In the genomic region with DNA sequence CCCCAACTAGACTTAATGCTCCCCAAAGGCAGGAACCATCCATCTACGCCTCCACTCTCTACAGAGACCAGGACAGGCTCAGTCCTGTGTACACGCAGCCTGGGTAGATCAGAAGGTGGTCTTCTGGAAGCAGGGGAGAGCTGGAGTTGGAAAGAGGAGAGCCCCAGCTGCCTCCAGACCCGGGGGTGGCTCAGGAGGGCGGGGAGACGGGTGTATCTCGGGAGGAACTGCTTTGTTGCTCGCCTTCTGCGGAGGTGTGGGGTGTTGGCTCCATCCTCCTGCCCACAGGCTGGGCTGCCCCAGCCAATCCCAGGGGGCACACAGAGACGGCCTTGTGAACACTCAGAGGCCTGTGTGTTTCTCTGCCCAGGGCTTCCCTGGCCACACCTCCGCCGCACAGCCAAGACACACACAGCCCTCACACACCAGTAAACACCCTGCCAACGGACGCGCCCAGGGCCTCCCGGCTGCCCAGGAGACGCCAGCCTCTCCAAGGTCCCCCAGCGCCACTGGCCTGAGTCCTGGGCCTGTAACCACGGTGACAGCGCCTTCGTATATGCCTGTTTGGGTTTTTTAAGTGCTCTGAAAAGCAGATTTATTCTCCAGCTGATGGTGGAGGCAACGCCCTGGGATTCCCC, we compare ENCODE assay signal across 14 cellular contexts.
DNase-seq lines count a peak whose midpoint lies in the region; ATAC-seq and TF ChIP-seq lines count a peak whose summit lies in the region.
"Had no signal": no experiment of that assay in that cellular context is flagged by ENCODE, and none has a peak within 500 bp of the region (broad histone marks: within the 10 kb centered on the region; RNA-seq: fewer than 3 reads in every experiment).

No MANE protein-coding gene starts in this region.

- POLR2A ChIA-PET in SK-N-SH (lab: Yijun Ruan, JAX) = no interaction called here

- 52% methylated on average over 19 of the region's 21 CpGs for WGBS in SK-N-SH (ENCODE audit: low lambda C conversion rate)
- 12% methylated on average over 21 of the region's 21 CpGs for WGBS in aorta, 2 donors

- no peak overlapping the region for H3K9ac ChIP-seq in SK-N-SH

- no peak for TF ChIP-seq EP300 in SK-N-SH (IDR thresholded peaks at IDR 0.05; ENCODE audit: borderline replicate concordance in 1 of 2, low read depth in 1 of 2, low read length in 1 of 2)

- intact Hi-C loops in aorta (cut with DNase I) = no loop called here

- H3K4me3 ChIP-seq in SK-N-SH (ENCODE audit: low read depth in 2 of 2, low read length in 1 of 2) (no peak overlapping the region), aorta (ENCODE audit: low read length in 2 of 2) (no peak overlapping the region)
- H3K4me3 ChIP-seq: skin epidermis had no signal

- DNase-seq in SK-N-SH (peak; percentile 67), anterior cingulate cortex (lab: John Stamatoyannopoulos, UW) (peak in 42 of 58 donors; percentile 3 to 70 (median 34)), mucosa of gallbladder (ENCODE audit: low spot score) (peak; percentile 20), aorta (peak; percentile 69 to 81), HPDE6-E6E7 (ENCODE audit: extremely low spot score) (no peak)
- DNase-seq in stimulated activated CD4-positive, alpha-beta T cell treated with anti-CD3 and anti-CD28 coated beads, Interleukin-1b, Interleukin-23, amount 100 ng/mL, for 48 hours = no peak
- DNase-seq: amniotic stem cell, islet precursor cell, NCI-H1105, WERI-Rb-1 had no signal

- no peak overlapping the region for H2AFZ ChIP-seq in SK-N-SH (ENCODE audit: low read depth)

- TF ChIP-seq RAD21 in SK-N-SH (IDR thresholded peaks at IDR 0.05; ENCODE audit: low read length) = no peak

- CTCF ChIA-PET in SK-N-SH (lab: Yijun Ruan, JAX) = interaction anchor here (1.6 to 2.4 kb wide), 2 partner anchors 26 kb away, joined by 8 to 12 read pairs; no protein-coding TSS in a partner anchor

- H3K9me2 ChIP-seq in SK-N-SH = no peaks in the 10 kb centered on the region

- H3F3A ChIP-seq in SK-N-SH (replicated peaks; ENCODE audit: insufficient read depth) = no peaks in the 10 kb centered on the region

- TF ChIP-seq CTCF in SK-N-SH (IDR thresholded peaks at IDR 0.05) = no peak

- H3K4me2 ChIP-seq in SK-N-SH = no peak overlapping the region

- H3K36me3 ChIP-seq in SK-N-SH (replicated peaks in 1 of 2; ENCODE audit: control insufficient read depth in 1 of 2, insufficient read depth in 2 of 2, low read length in 1 of 2) = no peaks in the 10 kb centered on the region
- no peaks in the 10 kb centered on the region for H3K36me3 ChIP-seq in aorta (ENCODE audit: control insufficient read depth in 1 of 2, insufficient read depth in 2 of 2, low read length in 1 of 2)

- no peaks in the 10 kb centered on the region for H3K9me3 ChIP-seq in SK-N-SH
- peaks cover 3% of the 10 kb centered on the region for H3K9me3 ChIP-seq in aorta (ENCODE audit: control insufficient read depth, low read length)

- H3K27ac ChIP-seq in SK-N-SH (ENCODE audit: low read depth in 2 of 2, low read length in 1 of 2) (no peak overlapping the region), aorta (ENCODE audit: low read depth in 1 of 2, low read length in 2 of 2) (no peak overlapping the region)
- H3K27ac ChIP-seq: skin epidermis, WERI-Rb-1 had no signal

- H3K4me1 ChIP-seq in SK-N-SH (ENCODE audit: control insufficient read depth in 1 of 2, insufficient read depth in 2 of 2, low read depth in 1 of 2, low read length in 1 of 2) (peaks cover 0 to 27% of the 10 kb centered on the region in 2 experiments; a peak in 1 of 4 replicates), aorta (ENCODE audit: control insufficient read depth in 1 of 2, insufficient read depth in 2 of 2, low read length in 2 of 2) (no peaks in the 10 kb centered on the region)

- H4K20me1 ChIP-seq in SK-N-SH (ENCODE audit: insufficient read depth) = no peaks in the 10 kb centered on the region

- H3K27me3 ChIP-seq in SK-N-SH (ENCODE audit: insufficient read depth) (no peaks in the 10 kb centered on the region), aorta (ENCODE audit: control insufficient read depth in 1 of 2, insufficient read depth in 2 of 2, low read length in 1 of 2) (no peaks in the 10 kb centered on the region)

- no peaks in the 10 kb centered on the region for H3K79me2 ChIP-seq in SK-N-SH (ENCODE audit: insufficient read depth)

- ATAC-seq in SK-N-SH treated with all-trans-retinoic acid at 6 μM for 48 hours (no peak), aorta (ENCODE audit: low FRiP score) (peak; percentile 78), GM18870 (IDR thresholded peaks at IDR 0.05; ENCODE audit: unreplicated experiment) (no peak)
- ATAC-seq: stimulated activated memory B cell treated with anti-CD40 and anti-IgM and Interleukin-4, amounts not matched to agents 10 μg/mL and 1 μg/mL and 100 μg/mL, for 72 hours had no signal

TF ChIP-seq in SK-N-SH, 30 proteins besides CTCF, POLR2A, EP300 and RAD21:
- TF ChIP-seq JUND (IDR thresholded peaks at IDR 0.05) (no peak), MEF2A (IDR thresholded peaks at IDR 0.05; ENCODE audit: borderline replicate concordance, low read depth) (no peak), MXI1 (IDR thresholded peaks at IDR 0.05; ENCODE audit: low read depth, low read length) (no peak)

TF ChIP-seq in SK-N-SH treated with all-trans-retinoic acid at 6 μM for 48 hours, 23 proteins besides CTCF, POLR2A, EP300 and RAD21:
- TF ChIP-seq, protein P1, sequence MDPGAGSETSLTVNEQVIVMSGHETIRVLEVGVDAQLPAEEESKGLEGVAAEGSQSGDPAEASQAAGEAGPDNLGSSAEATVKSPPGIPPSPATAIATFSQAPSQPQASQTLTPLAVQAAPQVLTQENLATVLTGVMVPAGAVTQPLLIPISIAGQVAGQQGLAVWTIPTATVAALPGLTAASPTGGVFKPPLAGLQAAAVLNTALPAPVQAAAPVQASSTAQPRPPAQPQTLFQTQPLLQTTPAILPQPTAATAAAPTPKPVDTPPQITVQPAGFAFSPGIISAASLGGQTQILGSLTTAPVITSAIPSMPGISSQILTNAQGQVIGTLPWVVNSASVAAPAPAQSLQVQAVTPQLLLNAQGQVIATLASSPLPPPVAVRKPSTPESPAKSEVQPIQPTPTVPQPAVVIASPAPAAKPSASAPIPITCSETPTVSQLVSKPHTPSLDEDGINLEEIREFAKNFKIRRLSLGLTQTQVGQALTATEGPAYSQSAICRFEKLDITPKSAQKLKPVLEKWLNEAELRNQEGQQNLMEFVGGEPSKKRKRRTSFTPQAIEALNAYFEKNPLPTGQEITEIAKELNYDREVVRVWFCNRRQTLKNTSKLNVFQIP (CRISPR knock-in tag; IDR thresholded peaks at IDR 0.05; ENCODE audit: borderline replicate concordance, low read depth) = no peak
- no peak for TF ChIP-seq ZNF565 (CRISPR knock-in tag; conservative IDR thresholded peaks at IDR 0.05; ENCODE audit: low read depth)
TF ChIP-seq in SK-N-SH treated with all-trans-retinoic acid at 6 μM for 48 hours: peak in this region for 0.

Comparison
In these comparisons a context has a peak if more than half of its experiments do, and no peak if none do; other contexts are left out.
1. DNase-seq: peak in SK-N-SH (single experiment), anterior cingulate cortex (42 of 58), mucosa of gallbladder (single experiment) and aorta (2 of 2); none in stimulated activated CD4-positive, alpha-beta T cell treated with anti-CD3 and anti-CD28 coated beads, Interleukin-1b, Interleukin-23, amount 100 ng/mL, for 48 hours (single experiment) and HPDE6-E6E7 (single experiment).